12 cellular contexts compared by ENCODE assay signal in genomic region chr2:197248623-197249022, GRCh38.
DNase-seq lines count a peak whose midpoint lies in the region; ATAC-seq and TF ChIP-seq lines count a peak whose summit lies in the region.
"Had no signal": no experiment of that assay in that cellular context is flagged by ENCODE, and none has a peak within 500 bp of the region (broad histone marks: within the 10 kb centered on the region; RNA-seq: fewer than 3 reads in every experiment).

No MANE protein-coding gene starts in this region.

- H3K27me3 ChIP-seq in osteoblast (ENCODE audit: insufficient read depth, low read length) = no peaks in the 10 kb centered on the region
- H3K27me3 ChIP-seq: uterus had no signal

- peak overlapping the region; percentile 3 for H3K4me3 Mint-ChIP-seq in activated CD4-positive, alpha-beta memory T cell treated with anti-CD3 and anti-CD28 coated beads for 36 hours
- H3K4me3 Mint-ChIP-seq in natural killer cell treated with Interleukin-12 subunit alpha and Interleukin-12 subunit beta and Interleukin-15 and Interleukin-18, amount 100 ng/mL, for 72 hours = peak overlapping the region; percentile 79

- CTCF ChIA-PET in activated CD4-positive, alpha-beta memory T cell treated with anti-CD3 and anti-CD28 coated beads for 36 hours (lab: Charles Lee) = interaction anchor here (1.1 to 1.4 kb wide), 3 partner anchors 8 to 47 kb away, joined by 3 to 7 read pairs (median 3); no protein-coding TSS in a partner anchor

- no peak for TF ChIP-seq CTCF in osteoblast (IDR thresholded peaks at IDR 0.05; ENCODE audit: extremely low read depth, low read depth, low read length)

- no peak overlapping the region for H2AFZ ChIP-seq in osteoblast (ENCODE audit: low read length)

- H3K36me3 ChIP-seq in osteoblast (ENCODE audit: insufficient read depth, low read length) = no peaks in the 10 kb centered on the region
- H3K36me3 ChIP-seq: uterus had no signal

- no peak overlapping the region for H3K4me3 ChIP-seq in osteoblast (ENCODE audit: insufficient read depth, low read length)
- H3K4me3 ChIP-seq: skin epidermis, uterus had no signal

- ATAC-seq in HG03095 (IDR thresholded peaks at IDR 0.05; ENCODE audit: unreplicated experiment) (peak; percentile 37), HG02981 (IDR thresholded peaks at IDR 0.05; ENCODE audit: unreplicated experiment) (no peak), Right ventricle myocardium superior (ENCODE audit: poor library complexity) (no peak)
- peak; percentile 77 to 89 for ATAC-seq in natural killer cell treated with Interleukin-12 subunit alpha and Interleukin-12 subunit beta and Interleukin-15 and Interleukin-18, amount 100 ng/mL, for 72 hours
- ATAC-seq: Right ventricle myocardium inferior had no signal

- no peaks in the 10 kb centered on the region for H3K27me3 Mint-ChIP-seq in activated CD4-positive, alpha-beta memory T cell treated with anti-CD3 and anti-CD28 coated beads for 36 hours
- H3K27me3 Mint-ChIP-seq in natural killer cell treated with Interleukin-12 subunit alpha and Interleukin-12 subunit beta and Interleukin-15 and Interleukin-18, amount 100 ng/mL, for 72 hours = no peaks in the 10 kb centered on the region

- peaks cover 2% of the 10 kb centered on the region for H3K79me2 ChIP-seq in osteoblast (ENCODE audit: insufficient read depth, low read length)

- peaks cover 11% of the 10 kb centered on the region for H3K4me1 ChIP-seq in osteoblast (ENCODE audit: insufficient read depth, low read length)

- no peaks in the 10 kb centered on the region for H3K9me3 ChIP-seq in osteoblast (ENCODE audit: low read depth, low read length)
- H3K9me3 ChIP-seq: uterus had no signal

- intact Hi-C loops in activated CD4-positive, alpha-beta memory T cell treated with anti-CD3 and anti-CD28 coated beads for 36 hours (cut with micrococcal nuclease) = no loop called here
- intact Hi-C loops in Right ventricle myocardium superior (cut with DNase I) = no loop called here

- no peak overlapping the region for H3K27ac ChIP-seq in osteoblast (ENCODE audit: low read depth, low read length)
- H3K27ac ChIP-seq: 22Rv1, uterus had no signal

- no peaks in the 10 kb centered on the region for H4K20me1 ChIP-seq in osteoblast (ENCODE audit: insufficient read depth, low read length)

- H3K27ac Mint-ChIP-seq in activated CD4-positive, alpha-beta memory T cell treated with anti-CD3 and anti-CD28 coated beads for 36 hours = peak overlapping the region; percentile 64
- H3K27ac Mint-ChIP-seq in natural killer cell treated with Interleukin-12 subunit alpha and Interleukin-12 subunit beta and Interleukin-15 and Interleukin-18, amount 100 ng/mL, for 72 hours = peak overlapping the region; percentile 96 to 98

- DNase-seq in SIG-M5 treated with dmso at 0.1 percent for 504 hours (lab: John Stamatoyannopoulos, UW; ENCODE audit: unreplicated experiment) (peak; percentile 63), SIG-M5 (lab: John Stamatoyannopoulos, UW) (no peak), Right ventricle myocardium superior (no peak), osteoblast (ENCODE audit: insufficient read length, low spot score, missing footprints) (no peak)
- peak; percentile 54 for DNase-seq in activated CD4-positive, alpha-beta memory T cell treated with anti-CD3 and anti-CD28 coated beads for 36 hours
- no peak for DNase-seq in natural killer cell treated with Interleukin-12 subunit alpha and Interleukin-12 subunit beta and Interleukin-15 and Interleukin-18, amount 100 ng/mL, for 72 hours (ENCODE audit: low spot score)
- DNase-seq: uterus had no signal

- H3K4me1 Mint-ChIP-seq in activated CD4-positive, alpha-beta memory T cell treated with anti-CD3 and anti-CD28 coated beads for 36 hours (ENCODE audit: low read depth) = peaks cover 79% of the 10 kb centered on the region
- H3K4me1 Mint-ChIP-seq in natural killer cell treated with Interleukin-12 subunit alpha and Interleukin-12 subunit beta and Interleukin-15 and Interleukin-18, amount 100 ng/mL, for 72 hours (ENCODE audit: low read depth in 2 of 2) = peaks cover 58 to 75% of the 10 kb centered on the region in 2 donors

- H3K4me2 ChIP-seq in osteoblast (ENCODE audit: insufficient read depth, low read length) = no peak overlapping the region

- H3K36me3 Mint-ChIP-seq in activated CD4-positive, alpha-beta memory T cell treated with anti-CD3 and anti-CD28 coated beads for 36 hours = peaks cover 6% of the 10 kb centered on the region
- peaks cover 27% of the 10 kb centered on the region for H3K36me3 Mint-ChIP-seq in natural killer cell treated with Interleukin-12 subunit alpha and Interleukin-12 subunit beta and Interleukin-15 and Interleukin-18, amount 100 ng/mL, for 72 hours

- POLR2A ChIA-PET in activated CD4-positive, alpha-beta memory T cell treated with anti-CD3 and anti-CD28 coated beads for 36 hours (lab: Charles Lee) = no interaction called here

- no peaks in the 10 kb centered on the region for H3K9me3 Mint-ChIP-seq in activated CD4-positive, alpha-beta memory T cell treated with anti-CD3 and anti-CD28 coated beads for 36 hours
- H3K9me3 Mint-ChIP-seq in natural killer cell treated with Interleukin-12 subunit alpha and Interleukin-12 subunit beta and Interleukin-15 and Interleukin-18, amount 100 ng/mL, for 72 hours = no peaks in the 10 kb centered on the region

Comparison
In these comparisons a context has a peak if more than half of its experiments do, and no peak if none do; other contexts are left out.
1. DNase-seq: peak in SIG-M5 treated with dmso at 0.1 percent for 504 hours (single experiment) and activated CD4-positive, alpha-beta memory T cell treated with anti-CD3 and anti-CD28 coated beads for 36 hours (single experiment); none in SIG-M5 (single experiment), natural killer cell treated with Interleukin-12 subunit alpha and Interleukin-12 subunit beta and Interleukin-15 and Interleukin-18, amount 100 ng/mL, for 72 hours (single experiment), Right ventricle myocardium superior (single experiment) and osteoblast (single experiment).
2. ATAC-seq: peak in HG03095 (single experiment) and natural killer cell treated with Interleukin-12 subunit alpha and Interleukin-12 subunit beta and Interleukin-15 and Interleukin-18, amount 100 ng/mL, for 72 hours (2 of 2); none in HG02981 (single experiment) and Right ventricle myocardium superior (single experiment).